In genomic region chr9:108963459-108964143, GRCh38 we compare ENCODE assay signal across 22 cellular contexts. TPM values are rescaled to one million over a fixed set of nuclear protein-coding genes. Genes with fewer than 3 reads are reported as not detected.
DNase-seq lines count a peak whose midpoint lies in the region; ATAC-seq, FAIRE-seq and TF ChIP-seq lines count a peak whose summit lies in the region.
"Had no signal": no experiment of that assay in that cellular context is flagged by ENCODE, and none has a peak within 500 bp of the region (broad histone marks: within the 10 kb centered on the region; RNA-seq: fewer than 3 reads in every experiment).

No MANE protein-coding gene starts in this region.

- H2BK120ac ChIP-seq in trophoblast cell (ENCODE audit: insufficient read depth, low read length, poor library complexity): no peak overlapping the region

- intact Hi-C loops in PC-3 (cut with micrococcal nuclease): no loop called here

- H3K9ac ChIP-seq in GM23248 (no peak overlapping the region), PC-3 (ENCODE audit: low read length) (no peak overlapping the region), trophoblast cell (ENCODE audit: low read length) (no peak overlapping the region)

- H3K4me2 ChIP-seq in GM23248 (ENCODE audit: unreplicated experiment) (no peak overlapping the region), PC-3 (ENCODE audit: low read length) (no peak overlapping the region), trophoblast cell (ENCODE audit: low read length) (no peak overlapping the region)

- H3K27me3 ChIP-seq in GM23248 (replicated peaks; ENCODE audit: insufficient read depth): no peaks in the 10 kb centered on the region
- no peaks in the 10 kb centered on the region for H3K27me3 ChIP-seq in PC-3 (ENCODE audit: low read length)
- no peaks in the 10 kb centered on the region for H3K27me3 ChIP-seq in trophoblast cell (ENCODE audit: insufficient read depth, low read length)
- no peaks in the 10 kb centered on the region for H3K27me3 ChIP-seq in small intestine (ENCODE audit: control insufficient read depth in 2 of 2, insufficient read depth in 2 of 2, low read length in 2 of 2)
- H3K27me3 ChIP-seq: dorsolateral prefrontal cortex had no signal

- no peak overlapping the region for H3K18ac ChIP-seq in trophoblast cell (ENCODE audit: low read length)

- WGBS in GM23248 (ENCODE audit: low coverage in 1 of 2, low lambda C conversion rate in 2 of 2, missing lambda C conversion rate in 2 of 2), 2 experiments: 54 to 57% methylated on average over 4 of the region's 4 CpGs
- no CpG with 5 or more reads among the region's 4 CpGs for WGBS in trophoblast cell (ENCODE audit: extremely low coverage, insufficient coverage, insufficient read length)
- 72 to 80% (median 79%) methylated on average over 4 of the region's 4 CpGs for WGBS in small intestine, 3 donors

- H3K9me3 ChIP-seq in GM23248 (ENCODE audit: low read depth): no peaks in the 10 kb centered on the region
- no peaks in the 10 kb centered on the region for H3K9me3 ChIP-seq in PC-3 (ENCODE audit: low read length)
- no peaks in the 10 kb centered on the region for H3K9me3 ChIP-seq in trophoblast cell (ENCODE audit: insufficient read depth, low read depth, low read length)
- H3K9me3 ChIP-seq in small intestine (ENCODE audit: control insufficient read depth, low read depth): no peaks in the 10 kb centered on the region
- H3K9me3 ChIP-seq: thoracic aorta had no signal

- no peaks in the 10 kb centered on the region for H3F3A ChIP-seq in GM23248 (ENCODE audit: insufficient read depth)
- H3F3A ChIP-seq in PC-3 (ENCODE audit: low read length, unreplicated experiment): no peaks in the 10 kb centered on the region

- no peak for FAIRE-seq in small intestine (lab: Jason Lieb, UNC)
- FAIRE-seq: keratinocyte had no signal

- POLR2A ChIA-PET in PC-3 (lab: Charles Lee; ENCODE audit: unreplicated experiment): no interaction called here

- H2BK5ac ChIP-seq in trophoblast cell (ENCODE audit: low read depth, low read length, poor library complexity): no peak overlapping the region

- H4K12ac ChIP-seq in trophoblast cell (ENCODE audit: low read depth, low read length): no peak overlapping the region

- no peaks in the 10 kb centered on the region for H3K9me2 ChIP-seq in GM23248 (ENCODE audit: insufficient read depth)
- no peaks in the 10 kb centered on the region for H3K9me2 ChIP-seq in PC-3 (replicated peaks; ENCODE audit: low read length)

- 0 out of 2 replicates have a peak, but pooled peaks have one; percentile 27 for ATAC-seq in PC-3
- no peak for ATAC-seq in HG02642 (IDR thresholded peaks at IDR 0.05; ENCODE audit: poor library complexity, unreplicated experiment)
- ATAC-seq: activated CD4-positive, CD25-positive, alpha-beta regulatory T cell treated with anti-CD3 and anti-CD28 coated beads, Interleukin-2, amount 50 U/mL, for 24 hours; activated T-cell treated with anti-CD3 and anti-CD28 coated beads, Interleukin-2, amount 50 U/mL, for 72 hours; esophagus mucosa; stimulated activated effector memory CD8-positive, alpha-beta T cell treated with anti-CD3 and anti-CD28 coated beads, Interleukin-12 subunit alpha, Interleukin-12 subunit beta, amount 100 ng/mL, for 72 hours had no signal

- no peak overlapping the region for H3K23ac ChIP-seq in trophoblast cell (ENCODE audit: low read length)

- CTCF ChIA-PET in PC-3 (lab: Charles Lee): no interaction called here

- in situ Hi-C loops in GM23248 (cut with MboI): no loop called here

- H4K20me1 ChIP-seq in GM23248 (ENCODE audit: insufficient read depth) (no peaks in the 10 kb centered on the region), PC-3 (ENCODE audit: low read length) (no peaks in the 10 kb centered on the region)

- no peak overlapping the region for H3K14ac ChIP-seq in trophoblast cell (ENCODE audit: low read length)

- H3K79me2 ChIP-seq in GM23248 (ENCODE audit: insufficient read depth) (no peaks in the 10 kb centered on the region), PC-3 (ENCODE audit: low read length) (no peaks in the 10 kb centered on the region), trophoblast cell (ENCODE audit: control insufficient read depth, insufficient read depth, low read length, poor library complexity) (no peaks in the 10 kb centered on the region)

- H3K4me1 ChIP-seq in GM23248 (ENCODE audit: insufficient read depth): peaks cover 15% of the 10 kb centered on the region
- no peaks in the 10 kb centered on the region for H3K4me1 ChIP-seq in PC-3 (ENCODE audit: insufficient read depth, low read length)
- peaks cover 0 to 2% of the 10 kb centered on the region in 2 experiments for H3K4me1 ChIP-seq in trophoblast cell (ENCODE audit: control insufficient read depth in 1 of 2, insufficient read depth in 2 of 2, low read length in 2 of 2)
- no peaks in the 10 kb centered on the region for H3K4me1 ChIP-seq in small intestine (ENCODE audit: control insufficient read depth in 2 of 2, insufficient read depth in 1 of 2, low read depth in 1 of 2, low read length in 1 of 2)

- BruUV-seq in PC-3 (replicated peaks; lab: Mats Ljungman, UMichigan): no TSS peak

- H3K4me3 ChIP-seq in GM23248: no peak overlapping the region
- H3K4me3 ChIP-seq in PC-3 (ENCODE audit: low read length): no peak overlapping the region
- H3K4me3 ChIP-seq in fibroblast of villous mesenchyme (ENCODE audit: low read depth, low read length): no peak overlapping the region
- no peak overlapping the region for H3K4me3 ChIP-seq in trophoblast cell (ENCODE audit: low read depth, low read length)
- H3K4me3 ChIP-seq in small intestine (ENCODE audit: low read depth in 1 of 2, low read length in 2 of 2): no peak overlapping the region
- H3K4me3 ChIP-seq: dorsolateral prefrontal cortex, thoracic aorta had no signal

- no peak overlapping the region for H3K4ac ChIP-seq in trophoblast cell (ENCODE audit: low read depth, low read length)

- no peak overlapping the region for H2BK12ac ChIP-seq in trophoblast cell (ENCODE audit: low read length)

- no peak overlapping the region for H2AK5ac ChIP-seq in trophoblast cell (ENCODE audit: low read length)

- H3K27ac ChIP-seq in GM23248: no peak overlapping the region
- H3K27ac ChIP-seq in PC-3 (ENCODE audit: low read length): no peak overlapping the region
- H3K27ac ChIP-seq in trophoblast cell (ENCODE audit: low read depth, low read length): peak overlapping the region; percentile 16
- no peak overlapping the region for H3K27ac ChIP-seq in small intestine (ENCODE audit: low read depth in 1 of 2, low read length in 1 of 2)
- H3K27ac ChIP-seq: thoracic aorta had no signal

- no peak overlapping the region for H2AFZ ChIP-seq in GM23248
- H2AFZ ChIP-seq in PC-3 (ENCODE audit: low read length): no peak overlapping the region
- no peak overlapping the region for H2AFZ ChIP-seq in trophoblast cell (ENCODE audit: insufficient read depth, low read length, poor library complexity)

- H4K91ac ChIP-seq in trophoblast cell (ENCODE audit: low read depth, low read length): no peak overlapping the region

- H3K36me3 ChIP-seq in GM23248 (ENCODE audit: low read depth): peaks cover 11% of the 10 kb centered on the region; the same call in 1 of the 2 replicates
- H3K36me3 ChIP-seq in PC-3 (ENCODE audit: low read depth, low read length): peaks cover 20% of the 10 kb centered on the region
- H3K36me3 ChIP-seq in trophoblast cell (ENCODE audit: control insufficient read depth in 1 of 2, insufficient read depth in 2 of 2, low read length in 2 of 2): peaks cover 2 to 4% of the 10 kb centered on the region in 2 experiments
- no peaks in the 10 kb centered on the region for H3K36me3 ChIP-seq in small intestine (ENCODE audit: control insufficient read depth in 2 of 2, insufficient read depth in 2 of 2, low read length in 2 of 2)
- H3K36me3 ChIP-seq: thoracic aorta had no signal

- TF ChIP-seq CTCF in PC-3 (conservative IDR thresholded peaks at IDR 0.05; ENCODE audit: low read depth, low read length) (no peak), fibroblast of villous mesenchyme (IDR thresholded peaks at IDR 0.05; ENCODE audit: insufficient read depth, low read depth, low read length) (no peak)

- DNase-seq in GM23248 (peak; percentile 61), PC-3 (no peak), fibroblast of villous mesenchyme (ENCODE audit: low read depth) (peak; percentile 39), trophoblast cell (peak; percentile 33 to 58), DMS 273 treated with DMSO at 0.1 percent for 48 hours (lab: John Stamatoyannopoulos, UW) (no peak), CD1c-positive myeloid dendritic cell (ENCODE audit: extremely low spot score) (no peak), small intestine (no peak)
- DNase-seq: activated CD8-positive, alpha-beta memory T cell treated with anti-CD3 and anti-CD28 coated beads for 24 hours; activated naive CD8-positive, alpha-beta T cell treated with anti-CD3 and anti-CD28 coated beads, Interleukin-2, amount 10 ng/mL, durations not matched to agents 7 days and 5 days; activated T-cell treated with anti-CD3 and anti-CD28 coated beads, Interleukin-2, amount 50 U/mL, for 72 hours; CD4-positive, alpha-beta T cell; dorsolateral prefrontal cortex; head of caudate nucleus; NCI-H2029 treated with DMSO at 0.1 percent for 48 hours; NCI-H510A; SIG-M5 had no signal

- no peaks in the 10 kb centered on the region for H3K79me1 ChIP-seq in trophoblast cell (ENCODE audit: low read length)

- no peak overlapping the region for H4K8ac ChIP-seq in trophoblast cell (ENCODE audit: low read depth, low read length)

RNA-seq across cellular contexts. Expression of gene ABITRAM, which starts 29.4 kb away (rescaled TPM):
- total RNA-seq in GM23248 (2014; rRNA removed; shearing (Covaris generic)): 10.4 and 12.9 TPM in 2 replicates
- polyA plus RNA-seq in GM23248 (2016; fragmentation: Nextera tagmentation; extraction: Ambion mirVana) (24.5 and 28.8 TPM in 2 replicates), small intestine (10 to 100 TPM; 13.2 to 26.8 (median 14.9) TPM)
- total RNA-seq in PC-3 (2014; rRNA removed) (4.7 and 7.8 TPM in 2 replicates), fibroblast of villous mesenchyme (6.8 and 9.9 TPM in 2 replicates)
- polyA plus RNA-seq in trophoblast cell (2013): 13.7 and 15.1 TPM in 2 replicates

RNA-seq across cellular contexts. Expression of gene ELP1, which starts 29.7 kb away (rescaled TPM):
- total RNA-seq in GM23248 (2014; rRNA removed; shearing (Covaris generic)): 24.1 and 27.8 TPM in 2 replicates
- 14.5 and 17.5 TPM in 2 replicates for polyA plus RNA-seq in GM23248 (2016; fragmentation: Nextera tagmentation; extraction: Ambion mirVana)
- 26.0 and 53.6 TPM in 2 replicates for total RNA-seq in PC-3 (2014; rRNA removed)
- 31.2 and 44.0 TPM in 2 replicates for total RNA-seq in fibroblast of villous mesenchyme
- 15.2 and 15.5 TPM in 2 replicates for polyA plus RNA-seq in trophoblast cell (2013)
- 10 to 100 TPM in 1 of 3 donors, 1 to 10 TPM in 2; 3.8 to 13.2 (median 9.7) TPM for polyA plus RNA-seq in small intestine

RNA-seq across cellular contexts. Expression of gene CTNNAL1, which starts 49.7 kb away (rescaled TPM):
- total RNA-seq in GM23248 (2014; rRNA removed; shearing (Covaris generic)): 97.9 and 103 TPM in 2 replicates
- polyA plus RNA-seq in GM23248 (2016; fragmentation: Nextera tagmentation; extraction: Ambion mirVana): 111 and 119 TPM in 2 replicates
- total RNA-seq in PC-3 (2014; rRNA removed): 80.5 and 97.7 TPM in 2 replicates
- total RNA-seq in fibroblast of villous mesenchyme: 72.2 and 155 TPM in 2 replicates
- 25.7 and 26.2 TPM in 2 replicates for polyA plus RNA-seq in trophoblast cell (2013)
- 10 to 100 TPM in 2 of 3 donors, 1 to 10 TPM in 1; 7.8 to 26.6 (median 23.5) TPM for polyA plus RNA-seq in small intestine

Comparison
In these comparisons a context has a peak if more than half of its experiments do, and no peak if none do; other contexts are left out.
1. DNase-seq: peak in GM23248 (single experiment), fibroblast of villous mesenchyme (single experiment) and trophoblast cell (2 of 2); none in PC-3 (single experiment), DMS 273 treated with DMSO at 0.1 percent for 48 hours (single experiment), CD1c-positive myeloid dendritic cell (single experiment) and small intestine (single experiment).